2 cellular contexts compared by ENCODE assay signal in the genomic region with DNA sequence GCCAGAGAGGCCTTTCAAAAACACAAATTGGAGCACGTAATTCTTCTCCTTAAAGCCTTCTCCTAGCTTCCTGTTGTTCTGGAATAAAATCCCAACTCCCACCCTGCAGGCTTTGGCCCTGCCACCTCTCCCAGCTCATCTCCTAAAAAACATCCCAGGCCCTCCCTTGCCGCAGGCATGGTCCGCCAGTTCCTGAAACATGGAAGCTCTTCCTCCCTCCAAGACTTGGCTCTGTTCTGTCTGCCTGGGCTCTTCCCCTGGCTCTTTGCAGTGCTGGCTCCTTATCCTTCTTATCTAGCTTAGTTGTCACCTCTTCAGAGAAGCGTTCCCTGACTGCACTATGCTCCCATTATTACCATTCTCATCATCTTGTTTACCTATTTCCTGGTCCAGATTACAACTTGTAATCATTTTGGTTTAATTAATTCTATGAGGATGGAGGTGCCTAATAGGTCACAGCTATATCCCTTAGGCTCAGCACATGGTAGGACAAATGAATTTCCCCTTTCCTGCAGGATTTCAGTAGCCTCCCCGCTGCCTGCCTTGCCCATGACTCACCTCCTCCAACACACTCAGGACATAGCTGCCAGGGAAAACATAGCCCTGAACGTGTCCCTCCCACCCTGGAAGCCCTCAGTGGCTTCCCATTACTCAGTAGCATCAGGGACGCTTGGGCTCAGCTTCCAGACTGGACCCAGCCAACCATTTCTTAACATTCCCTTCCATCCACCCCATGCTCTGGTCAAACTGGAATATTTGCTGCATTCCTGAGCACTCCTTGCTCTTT.
TF ChIP-seq lines count a peak whose summit lies in the region.

No MANE protein-coding gene starts in this region.

TF ChIP-seq in A549, 52 proteins besides CTCF, POLR2A, EP300 and RAD21 (continued from another document):
- TF ChIP-seq, protein P1, sequence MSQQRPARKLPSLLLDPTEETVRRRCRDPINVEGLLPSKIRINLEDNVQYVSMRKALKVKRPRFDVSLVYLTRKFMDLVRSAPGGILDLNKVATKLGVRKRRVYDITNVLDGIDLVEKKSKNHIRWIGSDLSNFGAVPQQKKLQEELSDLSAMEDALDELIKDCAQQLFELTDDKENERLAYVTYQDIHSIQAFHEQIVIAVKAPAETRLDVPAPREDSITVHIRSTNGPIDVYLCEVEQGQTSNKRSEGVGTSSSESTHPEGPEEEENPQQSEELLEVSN (IDR thresholded peaks at IDR 0.05; ENCODE audit: borderline replicate concordance, low read depth) = no peak
- TF ChIP-seq REST (IDR thresholded peaks at IDR 0.05) (no peak), HMGXB4 (CRISPR knock-in tag; IDR thresholded peaks at IDR 0.05; ENCODE audit: borderline replicate concordance) (no peak), FOXS1 (CRISPR knock-in tag; IDR thresholded peaks at IDR 0.05) (no peak), FOSB (CRISPR knock-in tag; IDR thresholded peaks at IDR 0.05) (no peak), KDM1A (IDR thresholded peaks at IDR 0.05; ENCODE audit: low read depth) (no peak), RCOR1 (IDR thresholded peaks at IDR 0.05; ENCODE audit: low read depth, low read length) (no peak), POLR2AphosphoS2 (conservative IDR thresholded peaks at IDR 0.05; ENCODE audit: low read length) (no peak), RNF2 (IDR thresholded peaks at IDR 0.05; ENCODE audit: borderline replicate concordance, low read depth) (no peak), RARB (CRISPR knock-in tag; IDR thresholded peaks at IDR 0.05) (no peak), HDAC2 (IDR thresholded peaks at IDR 0.05) (no peak), RFX5 (IDR thresholded peaks at IDR 0.05) (no peak), NPAS2 (CRISPR knock-in tag; IDR thresholded peaks at IDR 0.05; ENCODE audit: borderline replicate concordance) (no peak), SREBF2 (IDR thresholded peaks at IDR 0.05) (no peak)
- TF ChIP-seq, protein P2, sequence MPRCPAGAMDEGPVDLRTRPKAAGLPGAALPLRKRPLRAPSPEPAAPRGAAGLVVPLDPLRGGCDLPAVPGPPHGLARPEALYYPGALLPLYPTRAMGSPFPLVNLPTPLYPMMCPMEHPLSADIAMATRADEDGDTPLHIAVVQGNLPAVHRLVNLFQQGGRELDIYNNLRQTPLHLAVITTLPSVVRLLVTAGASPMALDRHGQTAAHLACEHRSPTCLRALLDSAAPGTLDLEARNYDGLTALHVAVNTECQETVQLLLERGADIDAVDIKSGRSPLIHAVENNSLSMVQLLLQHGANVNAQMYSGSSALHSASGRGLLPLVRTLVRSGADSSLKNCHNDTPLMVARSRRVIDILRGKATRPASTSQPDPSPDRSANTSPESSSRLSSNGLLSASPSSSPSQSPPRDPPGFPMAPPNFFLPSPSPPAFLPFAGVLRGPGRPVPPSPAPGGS (IDR thresholded peaks at IDR 0.05) = no peak
TF ChIP-seq in A549: peak in this region for 0.

TF ChIP-seq in HCT116, 20 proteins besides CTCF, POLR2A, EP300 and RAD21:
- TF ChIP-seq YY1 (IDR thresholded peaks at IDR 0.05; ENCODE audit: extremely low read depth, insufficient replicate concordance, low read depth, low read length) (no peak), SIN3A (IDR thresholded peaks at IDR 0.05; ENCODE audit: low read depth) (no peak), ATF3 (IDR thresholded peaks at IDR 0.05) (no peak), MAX (IDR thresholded peaks at IDR 0.05) (no peak), SRF (IDR thresholded peaks at IDR 0.05; ENCODE audit: low read depth) (no peak), ZNF274 (IDR thresholded peaks at IDR 0.05; ENCODE audit: low read depth, low read length) (no peak), EZH2 (IDR thresholded peaks at IDR 0.05) (no peak), EGR1 (IDR thresholded peaks at IDR 0.05; ENCODE audit: low read depth) (no peak), ZFX (IDR thresholded peaks at IDR 0.05) (no peak), CBX3 (IDR thresholded peaks at IDR 0.05; ENCODE audit: low read depth) (no peak), TCF7L2 (IDR thresholded peaks at IDR 0.05; ENCODE audit: borderline replicate concordance, extremely low read depth, insufficient read depth, insufficient read length) (no peak), REST (IDR thresholded peaks at IDR 0.05; ENCODE audit: low read depth) (no peak), ZBTB33 (IDR thresholded peaks at IDR 0.05; ENCODE audit: extremely low read depth, insufficient replicate concordance, low read length) (no peak), FOSL1 (IDR thresholded peaks at IDR 0.05; ENCODE audit: low read depth) (no peak), EZH2phosphoT487 (IDR thresholded peaks at IDR 0.05; ENCODE audit: borderline replicate concordance) (no peak), ELF1 (IDR thresholded peaks at IDR 0.05; ENCODE audit: borderline replicate concordance, low read depth) (no peak)
